11 cellular contexts compared by ENCODE assay signal in genomic region chr14:77988966-77989365, GRCh38.
A peak's percentile ranks its signal among the peaks of the same experiment; 100 is the strongest.
DNase-seq lines count a peak whose midpoint lies in the region; ATAC-seq, FAIRE-seq and TF ChIP-seq lines count a peak whose summit lies in the region.
"Had no signal": no experiment of that assay in that cellular context is flagged by ENCODE, and none has a peak within 500 bp of the region (broad histone marks: within the 10 kb centered on the region; RNA-seq: fewer than 3 reads in every experiment).

No MANE protein-coding gene starts in this region.

- H3K4me1 Mint-ChIP-seq in brain: peaks cover 43% of the 10 kb centered on the region
- H3K4me1 Mint-ChIP-seq in activated T-helper 1 cell treated with anti-CD3 and anti-CD28 coated beads, Interleukin-12 subunit alpha, Interleukin-12 subunit beta, Interleukin-2, Interleukin-4 antibody, amounts not matched to agents 30 ng/mL and 10 ng/mL and 1 ng/mL, durations not matched to agents 14 hours and 24 hours and 36 hours (ENCODE audit: low read depth): peaks cover 13% of the 10 kb centered on the region

- CTCF ChIA-PET in HEK293T (lab: Yijun Ruan, JAX): no interaction called here

- peaks cover 0 to 3% (median 0%) of the 10 kb centered on the region in 5 experiments for H3K9me3 Mint-ChIP-seq in brain
- no peaks in the 10 kb centered on the region for H3K9me3 Mint-ChIP-seq in activated T-helper 1 cell treated with anti-CD3 and anti-CD28 coated beads, Interleukin-12 subunit alpha, Interleukin-12 subunit beta, Interleukin-2, Interleukin-4 antibody, amounts not matched to agents 30 ng/mL and 10 ng/mL and 1 ng/mL, durations not matched to agents 14 hours and 24 hours and 36 hours

- H3K27ac Mint-ChIP-seq in brain: peak overlapping the region in 3 of 5 experiments; percentile 84 to 88 (median 84)
- no peak overlapping the region for H3K27ac Mint-ChIP-seq in activated T-helper 1 cell treated with anti-CD3 and anti-CD28 coated beads, Interleukin-12 subunit alpha, Interleukin-12 subunit beta, Interleukin-2, Interleukin-4 antibody, amounts not matched to agents 30 ng/mL and 10 ng/mL and 1 ng/mL, durations not matched to agents 14 hours and 24 hours and 36 hours

- FAIRE-seq in GM12891 (lab: Jason Lieb, UNC): no peak

- H3K36me3 Mint-ChIP-seq in brain: no peaks in the 10 kb centered on the region
- no peaks in the 10 kb centered on the region for H3K36me3 Mint-ChIP-seq in activated T-helper 1 cell treated with anti-CD3 and anti-CD28 coated beads, Interleukin-12 subunit alpha, Interleukin-12 subunit beta, Interleukin-2, Interleukin-4 antibody, amounts not matched to agents 30 ng/mL and 10 ng/mL and 1 ng/mL, durations not matched to agents 14 hours and 24 hours and 36 hours (ENCODE audit: low read depth)

- peaks cover 3% of the 10 kb centered on the region for H3K27me3 Mint-ChIP-seq in brain
- no peaks in the 10 kb centered on the region for H3K27me3 Mint-ChIP-seq in activated T-helper 1 cell treated with anti-CD3 and anti-CD28 coated beads, Interleukin-12 subunit alpha, Interleukin-12 subunit beta, Interleukin-2, Interleukin-4 antibody, amounts not matched to agents 30 ng/mL and 10 ng/mL and 1 ng/mL, durations not matched to agents 14 hours and 24 hours and 36 hours (ENCODE audit: insufficient read depth)

- DNase-seq in GM04503 (ENCODE audit: low read depth): peak; percentile 44
- peak; percentile 38 for DNase-seq in left ventricle myocardium superior
- peak; percentile 67 for DNase-seq in sciatic nerve (ENCODE audit: low spot score)
- DNase-seq in GM12891 (ENCODE audit: insufficient read length, low spot score): no peak
- no peak for DNase-seq in HEK293T (ENCODE audit: extremely low spot score)
- no peak for DNase-seq in activated T-helper 1 cell treated with anti-CD3 and anti-CD28 coated beads, Interleukin-12 subunit alpha, Interleukin-12 subunit beta, Interleukin-2, Interleukin-4 antibody, amounts not matched to agents 30 ng/mL and 10 ng/mL and 1 ng/mL, durations not matched to agents 14 hours and 24 hours and 36 hours (ENCODE audit: low spot score)
- DNase-seq: activated CD4-positive, alpha-beta T cell treated with anti-CD3 and anti-CD28 coated beads, Interleukin-2, amount 50 U/mL, for 48 hours; amniotic stem cell had no signal

- no peak for TF ChIP-seq CTCF in brain (conservative IDR thresholded peaks at IDR 0.05)

- intact Hi-C loops in left ventricle myocardium superior (cut with micrococcal nuclease) (no loop called here), sciatic nerve (cut with DNase I) (no loop called here)
- intact Hi-C loops in activated T-helper 1 cell treated with anti-CD3 and anti-CD28 coated beads, Interleukin-12 subunit alpha, Interleukin-12 subunit beta, Interleukin-2, Interleukin-4 antibody, amounts not matched to agents 30 ng/mL and 10 ng/mL and 1 ng/mL, durations not matched to agents 14 hours and 24 hours and 36 hours (cut with micrococcal nuclease): no loop called here

- no peak overlapping the region for H3K4me3 Mint-ChIP-seq in brain
- no peak overlapping the region for H3K4me3 Mint-ChIP-seq in activated T-helper 1 cell treated with anti-CD3 and anti-CD28 coated beads, Interleukin-12 subunit alpha, Interleukin-12 subunit beta, Interleukin-2, Interleukin-4 antibody, amounts not matched to agents 30 ng/mL and 10 ng/mL and 1 ng/mL, durations not matched to agents 14 hours and 24 hours and 36 hours

- no peak for TF ChIP-seq POLR2A in GM12891 (IDR thresholded peaks at IDR 0.05; ENCODE audit: low read depth, low read length)

- ATAC-seq in left ventricle myocardium superior (peak; percentile 90), sciatic nerve (peak; percentile 93), GM18907 (IDR thresholded peaks at IDR 0.05; ENCODE audit: unreplicated experiment) (no peak)
- ATAC-seq: Panc1 had no signal

- POLR2A ChIA-PET in HEK293T (lab: Yijun Ruan, JAX): no interaction called here

TF ChIP-seq in GM12891, 5 proteins besides CTCF, POLR2A, EP300 and RAD21:
- TF ChIP-seq POLR2AphosphoS5 (IDR thresholded peaks at IDR 0.05; ENCODE audit: low read depth, low read length): no peak
- no peak for TF ChIP-seq POU2F2 (IDR thresholded peaks at IDR 0.05; ENCODE audit: low read depth, low read length)
- no peak for TF ChIP-seq TAF1 (IDR thresholded peaks at IDR 0.05; ENCODE audit: low read depth, low read length)
- no peak for TF ChIP-seq SPI1 (IDR thresholded peaks at IDR 0.05; ENCODE audit: low read depth, low read length)
TF ChIP-seq in GM12891: peak in this region for 0.

TF ChIP-seq in HEK293T, 16 proteins besides CTCF, POLR2A, EP300 and RAD21:
- TF ChIP-seq HDGF (IDR thresholded peaks at IDR 0.05; ENCODE audit: borderline replicate concordance): no peak
- no peak for TF ChIP-seq BHLHE40 (IDR thresholded peaks at IDR 0.05; ENCODE audit: borderline replicate concordance)
- TF ChIP-seq TARDBP (IDR thresholded peaks at IDR 0.05): no peak
- TF ChIP-seq LEF1 (IDR thresholded peaks at IDR 0.05; ENCODE audit: borderline replicate concordance): no peak
- no peak for TF ChIP-seq SP1 (IDR thresholded peaks at IDR 0.05)
- no peak for TF ChIP-seq ELF4 (IDR thresholded peaks at IDR 0.05)
- no peak for TF ChIP-seq CTBP1 (IDR thresholded peaks at IDR 0.05; ENCODE audit: borderline replicate concordance)
- TF ChIP-seq PKNOX1 (IDR thresholded peaks at IDR 0.05): no peak
- no peak for TF ChIP-seq FOXA1 (IDR thresholded peaks at IDR 0.05)

Comparison
In these comparisons a context has a peak if more than half of its experiments do, and no peak if none do; other contexts are left out.
1. DNase-seq: peak in GM04503 (single experiment), left ventricle myocardium superior (single experiment) and sciatic nerve (single experiment); none in GM12891 (single experiment), HEK293T (single experiment) and activated T-helper 1 cell treated with anti-CD3 and anti-CD28 coated beads, Interleukin-12 subunit alpha, Interleukin-12 subunit beta, Interleukin-2, Interleukin-4 antibody, amounts not matched to agents 30 ng/mL and 10 ng/mL and 1 ng/mL, durations not matched to agents 14 hours and 24 hours and 36 hours (single experiment).